In the genomic region with DNA sequence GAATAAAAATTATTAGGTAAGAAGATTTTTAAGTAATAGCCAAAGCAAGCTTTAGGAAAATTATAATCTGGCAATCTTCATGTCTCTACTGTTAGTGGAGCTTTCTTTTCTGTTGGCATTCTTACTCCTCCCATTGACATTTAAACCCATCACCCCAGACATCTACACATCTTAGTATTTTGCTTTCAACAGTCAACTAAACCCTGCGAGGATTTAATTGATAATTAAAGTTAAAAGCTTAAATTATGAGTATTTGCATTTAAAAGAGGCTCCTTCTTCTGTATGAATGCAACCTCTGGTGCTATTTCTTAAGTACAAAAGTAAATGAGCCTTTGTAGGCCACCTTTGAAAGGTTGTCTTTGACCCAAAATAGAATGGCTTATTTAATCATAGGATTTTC, we compare ENCODE assay signal across 23 cellular contexts.
"Had no signal": no experiment of that assay in that cellular context is flagged by ENCODE, and none has a peak within 500 bp of the region (broad histone marks: within the 10 kb centered on the region; RNA-seq: fewer than 3 reads in every experiment).

No MANE protein-coding gene starts in this region.

- H3K4me3 ChIP-seq: SJSA1, SK-N-MC had no signal

- H3K27me3 ChIP-seq: SJSA1 had no signal

- H3K36me3 ChIP-seq: SJSA1 had no signal

- H3K4me1 ChIP-seq: SJSA1 had no signal

- FAIRE-seq: HTR-8/SVneo, RCC 7860 had no signal

- DNase-seq: KBM-7, MV-4-11, NCI-H1048, NCI-H1105, NCI-H1417, NCI-H187, NCI-H2029, NCI-H2081 treated with DMSO at 0.1 percent for 48 hours, NCI-H2171, NCI-H226, NCI-H446, NCI-H510A, NCI-H524 treated with DMSO at 0.1 percent for 48 hours, NCI-H69, NCI-H774, Right ventricle myocardium superior, RPMI8226, SIG-M5 had no signal

- H3K27ac ChIP-seq: HL-60, SJSA1, SK-N-MC had no signal

- H3K9me3 ChIP-seq: SJSA1 had no signal
